In genomic region chr4:83208776-83209365, GRCh38 we compare ENCODE assay signal across 1 cellular context.
TF ChIP-seq lines count a peak whose summit lies in the region.

No MANE protein-coding gene starts in this region.

TF ChIP-seq in K562, 482 proteins besides CTCF, POLR2A, EP300 and RAD21 (continued from another document):
- no peak for TF ChIP-seq ZBTB26 (CRISPR knock-in tag; IDR thresholded peaks at IDR 0.05)
- TF ChIP-seq E4F1 (CRISPR knock-in tag; IDR thresholded peaks at IDR 0.05; ENCODE audit: borderline replicate concordance): no peak
- TF ChIP-seq SMARCC2 (IDR thresholded peaks at IDR 0.05; ENCODE audit: low read depth): no peak
- TF ChIP-seq ZNF253 (CRISPR knock-in tag; conservative IDR thresholded peaks at IDR 0.05): no peak
- TF ChIP-seq NFE2 (IDR thresholded peaks at IDR 0.05; ENCODE audit: low read depth): peak; percentile 66
- TF ChIP-seq RBM15 (IDR thresholded peaks at IDR 0.05; ENCODE audit: insufficient read depth, low read length): no peak
- TF ChIP-seq ZNF584 (CRISPR knock-in tag; IDR thresholded peaks at IDR 0.05; ENCODE audit: low read depth): no peak
- no peak for TF ChIP-seq ZNF79 (CRISPR knock-in tag; IDR thresholded peaks at IDR 0.05; ENCODE audit: low read depth)
- TF ChIP-seq MTA3 (IDR thresholded peaks at IDR 0.05; ENCODE audit: borderline replicate concordance): no peak
- TF ChIP-seq ZNF586 (CRISPR knock-in tag; conservative IDR thresholded peaks at IDR 0.05): no peak
- TF ChIP-seq ZC3H4 (CRISPR knock-in tag; IDR thresholded peaks at IDR 0.05; ENCODE audit: borderline replicate concordance): no peak
- peak; percentile 59 for TF ChIP-seq C11orf30 (IDR thresholded peaks at IDR 0.05; ENCODE audit: low read depth)
- no peak for TF ChIP-seq ZNF639 (CRISPR knock-in tag; conservative IDR thresholded peaks at IDR 0.05 in 1 of 2, IDR thresholded peaks at IDR 0.05 in 1 of 2)
- no peak for TF ChIP-seq ZNF347 (CRISPR knock-in tag; IDR thresholded peaks at IDR 0.05; ENCODE audit: low read depth)
- TF ChIP-seq PRPF4 (IDR thresholded peaks at IDR 0.05; ENCODE audit: insufficient read depth, low read depth, low read length, poor library complexity, severe bottlenecking): no peak
- TF ChIP-seq POU5F1 (IDR thresholded peaks at IDR 0.05; ENCODE audit: borderline replicate concordance, low read depth, low read length, partially characterized antibody): no peak
- TF ChIP-seq FOXA1 (IDR thresholded peaks at IDR 0.05; ENCODE audit: borderline replicate concordance): no peak
- no peak for TF ChIP-seq SNRNP70 (optimal IDR thresholded peaks at IDR 0.05; ENCODE audit: low read depth, low read length)
- no peak for TF ChIP-seq ZNF707 (CRISPR knock-in tag; conservative IDR thresholded peaks at IDR 0.05)
- TF ChIP-seq CEBPB (tag; IDR thresholded peaks at IDR 0.05): no peak
- TF ChIP-seq MAFK (IDR thresholded peaks at IDR 0.05; ENCODE audit: low read length): 0 out of 2 replicates have a peak, but pooled peaks have one; percentile 14
- no peak for TF ChIP-seq SRSF1 (IDR thresholded peaks at IDR 0.05; ENCODE audit: low read depth, low read length)
- no peak for TF ChIP-seq TFAP4 (CRISPR knock-in tag; IDR thresholded peaks at IDR 0.05; ENCODE audit: borderline replicate concordance)
- no peak for TF ChIP-seq FOXA3 (CRISPR knock-in tag; conservative IDR thresholded peaks at IDR 0.05 in 1 of 2, IDR thresholded peaks at IDR 0.05 in 1 of 2)
